In the genomic region with DNA sequence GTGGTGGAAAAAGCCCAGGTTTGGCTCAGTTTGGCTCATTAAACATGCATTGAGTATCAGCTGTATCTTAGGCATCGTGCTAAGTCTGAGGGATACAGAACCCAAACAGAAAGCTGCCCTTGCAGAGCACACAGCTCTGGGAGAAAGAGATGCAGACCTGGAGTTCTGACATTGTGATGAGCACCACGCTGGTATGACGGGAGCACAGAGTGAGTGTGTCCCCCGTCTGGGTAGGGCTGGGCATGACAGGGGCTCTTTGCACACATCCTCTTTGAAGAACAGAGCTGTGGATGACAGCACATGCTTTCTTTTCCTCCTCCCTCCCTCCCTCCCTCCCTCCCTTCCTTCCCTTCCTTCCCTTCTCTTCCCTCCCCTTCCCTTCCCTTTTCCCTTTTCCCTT, we compare ENCODE assay signal across 28 cellular contexts. TPM values are rescaled to one million over a fixed set of nuclear protein-coding genes. Genes with fewer than 3 reads are reported as not detected.
"Had no signal": no experiment of that assay in that cellular context is flagged by ENCODE, and none has a peak within 500 bp of the region (broad histone marks: within the 10 kb centered on the region; RNA-seq: fewer than 3 reads in every experiment).

No MANE protein-coding gene starts in this region.

- H3K9me3 Mint-ChIP-seq: activated CD4-positive, alpha-beta T cell treated with anti-CD3 and anti-CD28 coated beads, Interleukin-2, amount 10 ng/mL, durations not matched to agents 24 days and 14 days; activated CD8-positive, alpha-beta T cell treated with anti-CD3 and anti-CD28 coated beads for 36 hours; activated naive CD8-positive, alpha-beta T cell treated with anti-CD3 and anti-CD28 coated beads, Interleukin-2, amount 10 ng/mL, durations not matched to agents 7 days and 5 days; activated T-cell treated with anti-CD3 and anti-CD28 coated beads, Interleukin-2, amount 50 U/mL, for 72 hours; activated T-helper 17 cell treated with anti-CD3 and anti-CD28 coated beads, Interleukin-2, amount 50 U/mL, for 72 hours had no signal

- H3K4me1 Mint-ChIP-seq: activated CD4-positive, alpha-beta T cell treated with anti-CD3 and anti-CD28 coated beads, Interleukin-2, amount 10 ng/mL, durations not matched to agents 24 days and 14 days; activated naive CD8-positive, alpha-beta T cell treated with anti-CD3 and anti-CD28 coated beads, Interleukin-2, amount 10 ng/mL, durations not matched to agents 7 days and 5 days; activated T-helper 17 cell treated with anti-CD3 and anti-CD28 coated beads, Interleukin-2, amount 50 U/mL, for 72 hours had no signal

- H3K27me3 Mint-ChIP-seq: activated CD4-positive, alpha-beta T cell treated with anti-CD3 and anti-CD28 coated beads, Interleukin-2, amount 10 ng/mL, durations not matched to agents 24 days and 14 days; activated naive CD8-positive, alpha-beta T cell treated with anti-CD3 and anti-CD28 coated beads, Interleukin-2, amount 10 ng/mL, durations not matched to agents 7 days and 5 days; activated T-helper 17 cell treated with anti-CD3 and anti-CD28 coated beads, Interleukin-2, amount 50 U/mL, for 72 hours had no signal

- H3K27ac Mint-ChIP-seq: activated CD4-positive, alpha-beta T cell treated with anti-CD3 and anti-CD28 coated beads, Interleukin-2, amount 10 ng/mL, durations not matched to agents 24 days and 14 days; activated CD8-positive, alpha-beta T cell treated with anti-CD3 and anti-CD28 coated beads for 36 hours; activated naive CD8-positive, alpha-beta T cell treated with anti-CD3 and anti-CD28 coated beads, Interleukin-2, amount 10 ng/mL, durations not matched to agents 7 days and 5 days; activated T-cell treated with anti-CD3 and anti-CD28 coated beads, Interleukin-2, amount 50 U/mL, for 72 hours; activated T-helper 17 cell treated with anti-CD3 and anti-CD28 coated beads, Interleukin-2, amount 50 U/mL, for 72 hours had no signal

- H3K36me3 Mint-ChIP-seq: activated naive CD8-positive, alpha-beta T cell treated with anti-CD3 and anti-CD28 coated beads, Interleukin-2, amount 10 ng/mL, durations not matched to agents 7 days and 5 days had no signal

- H3K9me3 ChIP-seq: ascending aorta, SJCRH30 had no signal

- FAIRE-seq: K562, RCC 7860 had no signal

- H3K4me1 ChIP-seq: ascending aorta, SJCRH30 had no signal

- H3K36me3 ChIP-seq: ascending aorta had no signal

- H3K4me3 ChIP-seq: ascending aorta, K562, PC-9, SJCRH30, SK-N-MC had no signal

- H3K4me3 Mint-ChIP-seq: activated CD4-positive, alpha-beta T cell treated with anti-CD3 and anti-CD28 coated beads, Interleukin-2, amount 10 ng/mL, durations not matched to agents 24 days and 14 days; activated CD8-positive, alpha-beta T cell treated with anti-CD3 and anti-CD28 coated beads for 36 hours; activated naive CD8-positive, alpha-beta T cell treated with anti-CD3 and anti-CD28 coated beads, Interleukin-2, amount 10 ng/mL, durations not matched to agents 7 days and 5 days; activated T-cell treated with anti-CD3 and anti-CD28 coated beads, Interleukin-2, amount 50 U/mL, for 72 hours; activated T-helper 17 cell treated with anti-CD3 and anti-CD28 coated beads, Interleukin-2, amount 50 U/mL, for 72 hours had no signal

- ATAC-seq: activated CD8-positive, alpha-beta T cell treated with anti-CD3 and anti-CD28 coated beads for 36 hours; activated T-cell treated with anti-CD3 and anti-CD28 coated beads, Interleukin-2, amount 50 U/mL, for 72 hours; activated T-helper 17 cell treated with anti-CD3 and anti-CD28 coated beads, Interleukin-2, amount 50 U/mL, for 72 hours; K562 had no signal

- DNase-seq: activated CD4-positive, alpha-beta T cell treated with anti-CD3 and anti-CD28 coated beads, Interleukin-2, amount 10 ng/mL, durations not matched to agents 24 days and 14 days; activated CD4-positive, alpha-beta T cell treated with anti-CD3 and anti-CD28 coated beads, Interleukin-2, amount 50 U/mL, for 4 hours; activated CD8-positive, alpha-beta T cell treated with anti-CD3 and anti-CD28 coated beads for 36 hours; activated effector memory CD4-positive, alpha-beta T cell treated with anti-CD3 and anti-CD28 coated beads, Interleukin-2, amount 50 U/mL, for 16 hours; activated naive CD4-positive, alpha-beta T cell; activated naive CD4-positive, alpha-beta T cell treated with anti-CD3 and anti-CD28 coated beads, Interleukin-2, amount 50 U/mL, for 16 hours; activated naive CD8-positive, alpha-beta T cell treated with anti-CD3 and anti-CD28 coated beads, Interleukin-2, amount 10 ng/mL, durations not matched to agents 7 days and 5 days; activated T-cell treated with anti-CD3 and anti-CD28 coated beads, Interleukin-2, amount 50 U/mL, for 1 hour; activated T-cell treated with anti-CD3 and anti-CD28 coated beads, Interleukin-2, amount 50 U/mL, for 72 hours; amygdala; NCI-H1092 treated with DMSO at 0.1 percent for 48 hours; NCI-H1417; NCI-H146; NCI-H187; NCI-H2081 treated with DMSO at 0.1 percent for 48 hours; NCI-H510A treated with DMSO at 0.1 percent for 48 hours; NCI-H526 treated with DMSO at 0.1 percent for 48 hours; NCI-H774; PC-9; SJCRH30; T1000; WERI-Rb-1 had no signal

- H3K27ac ChIP-seq: ascending aorta, PC-9, SJCRH30, SK-N-MC, WERI-Rb-1 had no signal

RNA-seq across cellular contexts. Expression of a gene that starts 52.2 kb away (rescaled TPM):
- total RNA-seq: activated CD4-positive, alpha-beta T cell treated with anti-CD3 and anti-CD28 coated beads, Interleukin-2, amount 10 ng/mL, durations not matched to agents 24 days and 14 days; activated CD8-positive, alpha-beta T cell treated with anti-CD3 and anti-CD28 coated beads for 36 hours; T-helper 1 cell treated with Interleukin-12 subunit alpha and Interleukin-12 subunit beta and Interleukin-4 antibody, amounts not matched to agents 30 ng/mL and 1 ng/mL, for 36 hours had no signal
